In genomic region chr22:17748555-17749353, GRCh38 we compare ENCODE assay signal across 1 cellular context.
TF ChIP-seq lines count a peak whose summit lies in the region.

No MANE protein-coding gene starts in this region.

TF ChIP-seq in H1, 55 proteins besides CTCF, POLR2A, EP300 and RAD21:
- TF ChIP-seq, protein P1, sequence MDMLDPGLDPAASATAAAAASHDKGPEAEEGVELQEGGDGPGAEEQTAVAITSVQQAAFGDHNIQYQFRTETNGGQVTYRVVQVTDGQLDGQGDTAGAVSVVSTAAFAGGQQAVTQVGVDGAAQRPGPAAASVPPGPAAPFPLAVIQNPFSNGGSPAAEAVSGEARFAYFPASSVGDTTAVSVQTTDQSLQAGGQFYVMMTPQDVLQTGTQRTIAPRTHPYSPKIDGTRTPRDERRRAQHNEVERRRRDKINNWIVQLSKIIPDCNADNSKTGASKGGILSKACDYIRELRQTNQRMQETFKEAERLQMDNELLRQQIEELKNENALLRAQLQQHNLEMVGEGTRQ (IDR thresholded peaks at IDR 0.05; ENCODE audit: low read length): no peak
- TF ChIP-seq POU5F1 (IDR thresholded peaks at IDR 0.05; ENCODE audit: low read depth, low read length) (no peak), RFX5 (IDR thresholded peaks at IDR 0.05; ENCODE audit: borderline replicate concordance, low read depth, low read length) (no peak), RBBP5 (IDR thresholded peaks at IDR 0.05; ENCODE audit: borderline replicate concordance, low read depth, low read length) (no peak), RXRA (IDR thresholded peaks at IDR 0.05; ENCODE audit: insufficient read depth, low read depth, low read length) (0 out of 2 replicates have a peak, but pooled peaks have one; percentile 28), SP2 (IDR thresholded peaks at IDR 0.05; ENCODE audit: low read length) (no peak), CEBPB (IDR thresholded peaks at IDR 0.05; ENCODE audit: low read depth, low read length) (no peak), SP4 (IDR thresholded peaks at IDR 0.05; ENCODE audit: low read length) (no peak), GTF2F1 (IDR thresholded peaks at IDR 0.05; ENCODE audit: borderline replicate concordance, low read depth, low read length) (no peak), SUZ12 (IDR thresholded peaks at IDR 0.05; ENCODE audit: low read length) (no peak), CREB1 (IDR thresholded peaks at IDR 0.05) (peak; percentile 72), MAX (IDR thresholded peaks at IDR 0.05) (no peak), KDM4A (IDR thresholded peaks at IDR 0.05; ENCODE audit: low read depth, low read length, severe bottlenecking) (no peak), BRCA1 (IDR thresholded peaks at IDR 0.05; ENCODE audit: low read depth, low read length) (no peak), RNF2 (IDR thresholded peaks at IDR 0.05; ENCODE audit: borderline replicate concordance, low read depth, low read length, missing control alignments, poor library complexity, severe bottlenecking) (no peak), PHF8 (conservative IDR thresholded peaks at IDR 0.05; ENCODE audit: low read depth, low read length) (no peak), GABPA (IDR thresholded peaks at IDR 0.05; ENCODE audit: borderline replicate concordance, insufficient read depth, low read length) (peak; percentile 16; the same call in 1 of the 2 replicates)
